Comparison of ENCODE assay signal across 11 cellular contexts in the genomic region with DNA sequence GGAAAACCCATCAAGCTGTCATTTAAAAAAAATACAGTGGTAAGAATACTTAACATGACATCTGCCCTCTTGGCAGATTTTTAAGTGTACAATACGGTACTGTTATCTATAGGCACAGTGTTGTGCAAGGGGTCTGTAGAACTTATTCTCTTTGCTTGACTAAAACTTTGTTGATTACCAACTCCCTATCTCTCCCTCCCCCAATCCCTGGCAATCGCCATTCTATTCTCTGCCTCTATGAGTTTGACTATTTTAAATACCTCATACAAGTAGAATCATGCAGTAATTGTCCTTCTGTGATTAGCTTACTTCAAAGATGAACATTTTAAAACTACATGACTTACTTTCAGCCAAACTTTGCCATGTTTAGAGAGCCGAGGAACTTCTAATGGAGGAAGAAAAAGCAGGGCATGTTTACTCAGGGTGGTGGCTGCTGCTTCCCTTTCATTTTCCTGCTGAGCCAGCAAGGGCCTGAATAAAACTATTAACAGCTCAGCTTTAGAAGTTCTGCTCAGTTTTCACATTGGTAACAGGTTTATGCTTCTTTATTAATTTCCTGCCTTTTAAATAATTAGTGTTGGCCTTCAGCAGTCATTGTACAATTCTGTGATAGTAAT.
A peak's percentile ranks its signal among the peaks of the same experiment; 100 is the strongest.
DNase-seq lines count a peak whose midpoint lies in the region; ATAC-seq and TF ChIP-seq lines count a peak whose summit lies in the region.
"Had no signal": no experiment of that assay in that cellular context is flagged by ENCODE, and none has a peak within 500 bp of the region (broad histone marks: within the 10 kb centered on the region; RNA-seq: fewer than 3 reads in every experiment).

No MANE protein-coding gene starts in this region.

- no peak overlapping the region for H3K9ac ChIP-seq in MM.1S (ENCODE audit: low read length)

- H3K4me1 Mint-ChIP-seq in chondrocyte (ENCODE audit: low read depth), result peaks cover 28% of the 10 kb centered on the region
- H3K4me1 Mint-ChIP-seq in activated naive CD8-positive, alpha-beta T cell treated with anti-CD3 and anti-CD28 coated beads for 36 hours, result no peaks in the 10 kb centered on the region
- H3K4me1 Mint-ChIP-seq: T-cell had no signal

- no peak for TF ChIP-seq CTCF in MM.1S (IDR thresholded peaks at IDR 0.05; ENCODE audit: low read length)
- no peak for TF ChIP-seq CTCF in chondrocyte (IDR thresholded peaks at IDR 0.05)
- no peak for TF ChIP-seq CTCF in left lung (IDR thresholded peaks at IDR 0.05)
- no peak for TF ChIP-seq CTCF in stomach (IDR thresholded peaks at IDR 0.05)

- no peaks in the 10 kb centered on the region for H3K36me3 ChIP-seq in MM.1S (replicated peaks; ENCODE audit: insufficient read depth, low read length)
- H3K36me3 ChIP-seq in left lung, result no peaks in the 10 kb centered on the region
- H3K36me3 ChIP-seq in stomach, result no peaks in the 10 kb centered on the region
- H3K36me3 ChIP-seq: brain microvascular endothelial cell had no signal

- no peaks in the 10 kb centered on the region for H4K20me1 ChIP-seq in MM.1S (ENCODE audit: insufficient read depth, low read length)

- peak overlapping the region; percentile 83 for H3K27ac Mint-ChIP-seq in chondrocyte (ENCODE audit: unreplicated experiment)
- H3K27ac Mint-ChIP-seq in activated naive CD8-positive, alpha-beta T cell treated with anti-CD3 and anti-CD28 coated beads for 36 hours, result no peak overlapping the region
- H3K27ac Mint-ChIP-seq: T-cell had no signal

- no peaks in the 10 kb centered on the region for H3K9me3 Mint-ChIP-seq in chondrocyte (ENCODE audit: low read depth)
- H3K9me3 Mint-ChIP-seq in activated naive CD8-positive, alpha-beta T cell treated with anti-CD3 and anti-CD28 coated beads for 36 hours, result no peaks in the 10 kb centered on the region
- H3K9me3 Mint-ChIP-seq: T-cell had no signal

- DNase-seq in MM.1S, result no peak
- no peak for DNase-seq in chondrocyte (ENCODE audit: low spot score)
- DNase-seq in left lung, result no peak
- DNase-seq in stomach, result peak; percentile 31
- no peak for DNase-seq in activated naive CD8-positive, alpha-beta T cell treated with anti-CD3 and anti-CD28 coated beads for 36 hours
- DNase-seq in NCI-H2227 (lab: John Stamatoyannopoulos, UW; ENCODE audit: unreplicated experiment), result no peak
- no peak for DNase-seq in amygdala (lab: John Stamatoyannopoulos, UW)
- DNase-seq: DND-41, T-cell had no signal

- no peaks in the 10 kb centered on the region for H3K36me3 Mint-ChIP-seq in chondrocyte (ENCODE audit: low read depth)
- H3K36me3 Mint-ChIP-seq in activated naive CD8-positive, alpha-beta T cell treated with anti-CD3 and anti-CD28 coated beads for 36 hours, result peaks cover 6% of the 10 kb centered on the region

- 0 out of 2 replicates have a peak overlapping the region, but pooled peaks have one; percentile 15 for H3K4me2 ChIP-seq in MM.1S (ENCODE audit: low read depth, low read length)

- H3K9me2 ChIP-seq in MM.1S (replicated peaks; ENCODE audit: insufficient read depth, low read length), result no peaks in the 10 kb centered on the region

- H3K9me3 ChIP-seq in MM.1S (replicated peaks; ENCODE audit: insufficient read depth, low read length) (no peaks in the 10 kb centered on the region), left lung (no peaks in the 10 kb centered on the region), stomach (no peaks in the 10 kb centered on the region)

- ATAC-seq in left lung (peak; percentile 77), GM18873 (IDR thresholded peaks at IDR 0.05; ENCODE audit: low FRiP score, unreplicated experiment) (no peak)
- ATAC-seq: T-cell had no signal

- TF ChIP-seq EP300 in stomach (IDR thresholded peaks at IDR 0.05), result no peak

- 0 out of 2 replicates have a peak, but pooled peaks cover 6% of the 10 kb centered on the region for H3K4me1 ChIP-seq in MM.1S (ENCODE audit: low read length)
- H3K4me1 ChIP-seq in left lung, result peaks cover 0 to 24% of the 10 kb centered on the region in 2 donors
- H3K4me1 ChIP-seq in stomach, result peaks cover 0 to 21% (median 9%) of the 10 kb centered on the region in 4 donors

- TF ChIP-seq POLR2A in stomach (IDR thresholded peaks at IDR 0.05), result no peak

- WGBS in stomach, 5 donors, result 18 to 42% (median 23%) methylated on average over 3 of the region's 3 CpGs

- H3K4me3 ChIP-seq in MM.1S (ENCODE audit: low read length) (no peak overlapping the region), left lung (no peak overlapping the region), stomach (no peak overlapping the region)

- H3K27me3 ChIP-seq in MM.1S (replicated peaks; ENCODE audit: insufficient read depth, low read length) (no peaks in the 10 kb centered on the region), left lung (peaks cover 0 to 4% of the 10 kb centered on the region in 2 donors), stomach (no peaks in the 10 kb centered on the region)
- H3K27me3 ChIP-seq: brain microvascular endothelial cell had no signal

- no peaks in the 10 kb centered on the region for H3K27me3 Mint-ChIP-seq in chondrocyte (ENCODE audit: low read depth)
- no peaks in the 10 kb centered on the region for H3K27me3 Mint-ChIP-seq in activated naive CD8-positive, alpha-beta T cell treated with anti-CD3 and anti-CD28 coated beads for 36 hours
- H3K27me3 Mint-ChIP-seq: T-cell had no signal

- H3F3A ChIP-seq in MM.1S (ENCODE audit: insufficient read depth, low read length), result no peaks in the 10 kb centered on the region

- H3K27ac ChIP-seq in MM.1S (ENCODE audit: low read length), result no peak overlapping the region
- peak overlapping the region; percentile 60 to 72 for H3K27ac ChIP-seq in left lung
- peak overlapping the region in 4 of 5 donors; percentile 70 to 78 (median 72) for H3K27ac ChIP-seq in stomach
- H3K27ac ChIP-seq: brain microvascular endothelial cell had no signal

- intact Hi-C loops in left lung (cut with DNase I), result no loop called here
- intact Hi-C loops in stomach (cut with DNase I; ENCODE audit: low total_unique reads), result no loop called here

- H3K4me3 Mint-ChIP-seq in chondrocyte (ENCODE audit: unreplicated experiment), result no peak overlapping the region
- H3K4me3 Mint-ChIP-seq in activated naive CD8-positive, alpha-beta T cell treated with anti-CD3 and anti-CD28 coated beads for 36 hours, result no peak overlapping the region
- H3K4me3 Mint-ChIP-seq: T-cell had no signal

- no peaks in the 10 kb centered on the region for H3K79me2 ChIP-seq in MM.1S (ENCODE audit: low read length)

- no peak overlapping the region for H2AFZ ChIP-seq in MM.1S (ENCODE audit: low read length)
